21 cellular contexts compared by ENCODE assay signal in the genomic region with DNA sequence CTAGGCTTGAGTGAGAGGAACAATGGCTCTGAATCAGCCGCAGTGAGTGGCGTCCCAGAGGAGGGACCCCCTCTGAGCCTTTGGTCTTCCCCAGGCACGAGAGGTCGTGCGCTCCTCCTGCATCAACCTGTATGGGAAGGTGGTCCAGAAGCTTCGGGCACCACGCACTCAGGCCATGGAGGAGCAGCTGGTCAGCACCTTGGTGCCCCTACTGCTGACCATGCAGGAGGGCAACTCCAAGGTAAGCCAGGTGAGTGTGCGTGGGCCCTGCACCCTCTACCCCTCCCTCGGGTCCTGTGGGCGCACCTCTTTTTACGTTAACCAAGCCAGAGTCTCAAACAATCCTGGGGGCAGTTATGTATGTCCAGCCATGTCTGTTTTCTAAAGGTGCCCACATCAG.
"Had no signal": no experiment of that assay in that cellular context is flagged by ENCODE, and none has a peak within 500 bp of the region (broad histone marks: within the 10 kb centered on the region; RNA-seq: fewer than 3 reads in every experiment).

No MANE protein-coding gene starts in this region.

- H3K27me3 ChIP-seq: ovary, sigmoid colon, tibial nerve, upper lobe of right lung, uterus had no signal

- H3K27ac ChIP-seq: ovary, psoas muscle, sigmoid colon, thoracic aorta, tibial nerve, upper lobe of right lung, uterus had no signal

- H3K27ac Mint-ChIP-seq: effector memory CD8-positive, alpha-beta T cell; immature natural killer cell; naive thymus-derived CD8-positive, alpha-beta T cell; nephron progenitor cell; stimulated activated naive B cell treated with anti-CD40 and anti-IgM and Interleukin-4, amounts not matched to agents 10 μg/mL and 1 μg/mL and 100 μg/mL, for 72 hours; stimulated activated naive CD8-positive, alpha-beta T cell treated with anti-CD3 and anti-CD28 coated beads, Interleukin-15, Interleukin-2, amounts not matched to agents 100 ng/mL and 50 ng/mL, for 24 hours had no signal

- H3K4me1 Mint-ChIP-seq: immature natural killer cell; naive thymus-derived CD8-positive, alpha-beta T cell; stimulated activated naive B cell treated with anti-CD40 and anti-IgM and Interleukin-4, amounts not matched to agents 10 μg/mL and 1 μg/mL and 100 μg/mL, for 72 hours had no signal

- H3K4me1 ChIP-seq: psoas muscle, sigmoid colon, tibial nerve, upper lobe of right lung, uterus had no signal

- DNase-seq: cortex of kidney; effector memory CD8-positive, alpha-beta T cell; hypothalamus; immature natural killer cell; mammary epithelial cell; mesendoderm; naive thymus-derived CD8-positive, alpha-beta T cell; nephron progenitor cell; occipital lobe; ovary; posterior cingulate gyrus; psoas muscle; right cardiac atrium; sigmoid colon; stimulated activated CD4-positive, alpha-beta T cell treated with anti-CD3 and anti-CD28 coated beads, Interleukin-4, amount 100 ng/mL, for 4 hours; stimulated activated naive B cell treated with anti-CD40 and anti-IgM and Interleukin-4, amounts not matched to agents 10 μg/mL and 1 μg/mL and 100 μg/mL, for 72 hours; upper lobe of right lung; uterus had no signal

- H3K4me3 Mint-ChIP-seq: effector memory CD8-positive, alpha-beta T cell; immature natural killer cell; naive thymus-derived CD8-positive, alpha-beta T cell; nephron progenitor cell; stimulated activated naive B cell treated with anti-CD40 and anti-IgM and Interleukin-4, amounts not matched to agents 10 μg/mL and 1 μg/mL and 100 μg/mL, for 72 hours; stimulated activated naive CD8-positive, alpha-beta T cell treated with anti-CD3 and anti-CD28 coated beads, Interleukin-15, Interleukin-2, amounts not matched to agents 100 ng/mL and 50 ng/mL, for 24 hours had no signal

- H3K9me3 ChIP-seq: ovary, psoas muscle, sigmoid colon, thoracic aorta, tibial nerve, upper lobe of right lung, uterus had no signal

- ATAC-seq: effector memory CD8-positive, alpha-beta T cell; naive thymus-derived CD8-positive, alpha-beta T cell; psoas muscle; stimulated activated naive B cell treated with anti-CD40 and anti-IgM and Interleukin-4, amounts not matched to agents 10 μg/mL and 1 μg/mL and 100 μg/mL, for 72 hours; upper lobe of right lung had no signal

- H3K4me3 ChIP-seq: ovary, psoas muscle, sigmoid colon, thoracic aorta, tibial nerve, upper lobe of right lung, uterus had no signal

- H3K36me3 ChIP-seq: ovary, thoracic aorta, upper lobe of right lung, uterus had no signal

- H3K36me3 Mint-ChIP-seq: immature natural killer cell; naive thymus-derived CD8-positive, alpha-beta T cell; stimulated activated naive B cell treated with anti-CD40 and anti-IgM and Interleukin-4, amounts not matched to agents 10 μg/mL and 1 μg/mL and 100 μg/mL, for 72 hours had no signal

- H3K9me3 Mint-ChIP-seq: effector memory CD8-positive, alpha-beta T cell; immature natural killer cell; naive thymus-derived CD8-positive, alpha-beta T cell; nephron progenitor cell; stimulated activated naive B cell treated with anti-CD40 and anti-IgM and Interleukin-4, amounts not matched to agents 10 μg/mL and 1 μg/mL and 100 μg/mL, for 72 hours; stimulated activated naive CD8-positive, alpha-beta T cell treated with anti-CD3 and anti-CD28 coated beads, Interleukin-15, Interleukin-2, amounts not matched to agents 100 ng/mL and 50 ng/mL, for 24 hours had no signal
